Comparison of ENCODE assay signal across 38 cellular contexts in the genomic region with DNA sequence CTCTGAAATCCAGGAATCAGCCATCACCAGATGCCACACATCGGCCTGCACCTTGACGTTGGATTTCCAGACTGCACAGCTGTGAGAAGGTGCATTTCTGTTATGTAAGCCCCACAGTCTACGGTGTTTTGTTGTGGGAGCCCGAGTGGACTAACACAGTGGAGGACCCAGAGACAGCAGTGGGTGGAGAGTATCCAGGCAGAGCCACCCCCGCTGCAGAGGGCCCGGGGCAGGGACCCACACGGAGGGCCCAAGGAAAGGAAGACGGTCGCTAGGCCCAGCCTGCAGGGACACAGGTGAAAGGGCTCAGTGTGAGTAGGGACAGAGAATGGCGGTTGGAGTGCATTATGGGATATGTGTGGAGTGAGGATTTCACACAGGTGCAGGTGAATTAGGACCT.
"Had no signal": no experiment of that assay in that cellular context is flagged by ENCODE, and none has a peak within 500 bp of the region (broad histone marks: within the 10 kb centered on the region; RNA-seq: fewer than 3 reads in every experiment).

No MANE protein-coding gene starts in this region.

- ATAC-seq: activated CD8-positive, alpha-beta memory T cell treated with anti-CD3 and anti-CD28 coated beads, Interleukin-2, amount 10 ng/mL, durations not matched to agents 7 days and 5 days; activated CD8-positive, alpha-beta T cell treated with anti-CD3 and anti-CD28 coated beads, Interleukin-2, amount 10 ng/mL, durations not matched to agents 7 days and 5 days; activated naive CD8-positive, alpha-beta T cell treated with anti-CD3 and anti-CD28 coated beads, Interleukin-2, amount 50 U/mL, for 24 hours had no signal

- H3K9me3 Mint-ChIP-seq: activated naive CD4-positive, alpha-beta T cell treated with anti-CD3 and anti-CD28 coated beads, Interleukin-2, amount 50 U/mL, for 24 hours; activated naive CD8-positive, alpha-beta T cell treated with anti-CD3 and anti-CD28 coated beads, Interleukin-2, amount 10 ng/mL, durations not matched to agents 7 days and 5 days; activated naive CD8-positive, alpha-beta T cell treated with anti-CD3 and anti-CD28 coated beads, Interleukin-2, amount 50 U/mL, for 24 hours; activated T-cell treated with anti-CD3 and anti-CD28 coated beads, Interleukin-2, amount 50 U/mL, for 24 hours; activated T-helper 2 cell treated with anti-CD3 and anti-CD28 coated beads, Interferon-gamma antibody, Interleukin-2, Interleukin-4, amounts not matched to agents 10 μg/mL and 5 μg/mL and 100 μg/mL, durations not matched to agents 14 hours and 24 hours and 36 hours; central memory CD8-positive, alpha-beta T cell; T-helper 1 cell treated with Interleukin-12 subunit alpha and Interleukin-12 subunit beta and Interleukin-4 antibody, amounts not matched to agents 30 μg/mL and 1 μg/mL, for 36 hours; T-helper 2 cell treated with Interferon-gamma antibody and Interleukin-4, amounts not matched to agents 5 μg/mL and 100 μg/mL, for 36 hours had no signal

- H3K4me1 ChIP-seq: ascending aorta had no signal

- H3K4me1 Mint-ChIP-seq: activated B cell treated with CpG ODN at 0.5 μM for 24 hours; activated CD4-positive, alpha-beta memory T cell treated with anti-CD3 and anti-CD28 coated beads, Interleukin-2, amount 10 ng/mL, durations not matched to agents 7 days and 5 days; activated CD4-positive, alpha-beta T cell treated with anti-CD3 and anti-CD28 coated beads, Interleukin-2, amount 10 ng/mL, durations not matched to agents 24 days and 14 days; activated CD8-positive, alpha-beta memory T cell treated with anti-CD3 and anti-CD28 coated beads, Interleukin-2, amount 10 ng/mL, durations not matched to agents 7 days and 5 days; activated naive CD4-positive, alpha-beta T cell treated with anti-CD3 and anti-CD28 coated beads, Interleukin-2, amount 10 ng/mL, durations not matched to agents 7 days and 5 days; activated naive CD4-positive, alpha-beta T cell treated with anti-CD3 and anti-CD28 coated beads, Interleukin-2, amount 50 U/mL, for 24 hours; activated naive CD8-positive, alpha-beta T cell treated with anti-CD3 and anti-CD28 coated beads, Interleukin-2, amount 10 ng/mL, durations not matched to agents 7 days and 5 days; activated naive CD8-positive, alpha-beta T cell treated with anti-CD3 and anti-CD28 coated beads, Interleukin-2, amount 50 U/mL, for 24 hours; brain; central memory CD8-positive, alpha-beta T cell had no signal

- FAIRE-seq: bronchial epithelial cell, TTC549 had no signal

- H3K36me3 Mint-ChIP-seq: activated CD8-positive, alpha-beta memory T cell treated with anti-CD3 and anti-CD28 coated beads, Interleukin-2, amount 10 ng/mL, durations not matched to agents 7 days and 5 days; activated naive CD4-positive, alpha-beta T cell treated with anti-CD3 and anti-CD28 coated beads, Interleukin-2, amount 10 ng/mL, durations not matched to agents 7 days and 5 days; activated naive CD4-positive, alpha-beta T cell treated with anti-CD3 and anti-CD28 coated beads, Interleukin-2, amount 50 U/mL, for 24 hours; activated naive CD8-positive, alpha-beta T cell; activated naive CD8-positive, alpha-beta T cell treated with anti-CD3 and anti-CD28 coated beads, Interleukin-2, amount 10 ng/mL, durations not matched to agents 7 days and 5 days; brain had no signal

- H3K27me3 Mint-ChIP-seq: activated B cell treated with CpG ODN at 0.5 μM for 24 hours; activated CD4-positive, alpha-beta memory T cell treated with anti-CD3 and anti-CD28 coated beads, Interleukin-2, amount 10 ng/mL, durations not matched to agents 7 days and 5 days; activated CD4-positive, alpha-beta T cell treated with anti-CD3 and anti-CD28 coated beads, Interleukin-2, amount 10 ng/mL, durations not matched to agents 24 days and 14 days; activated CD8-positive, alpha-beta memory T cell treated with anti-CD3 and anti-CD28 coated beads, Interleukin-2, amount 10 ng/mL, durations not matched to agents 7 days and 5 days; activated naive CD4-positive, alpha-beta T cell treated with anti-CD3 and anti-CD28 coated beads, Interleukin-2, amount 10 ng/mL, durations not matched to agents 7 days and 5 days; activated naive CD8-positive, alpha-beta T cell treated with anti-CD3 and anti-CD28 coated beads, Interleukin-2, amount 10 ng/mL, durations not matched to agents 7 days and 5 days; activated naive CD8-positive, alpha-beta T cell treated with anti-CD3 and anti-CD28 coated beads, Interleukin-2, amount 50 U/mL, for 24 hours; activated T-cell treated with anti-CD3 and anti-CD28 coated beads, Interleukin-2, amount 50 U/mL, for 24 hours had no signal

- H3K4me3 Mint-ChIP-seq: activated B cell treated with CpG ODN at 0.5 μM for 24 hours; activated CD4-positive, alpha-beta memory T cell treated with anti-CD3 and anti-CD28 coated beads, Interleukin-2, amount 10 ng/mL, durations not matched to agents 7 days and 5 days; activated CD4-positive, alpha-beta T cell treated with anti-CD3 and anti-CD28 coated beads, Interleukin-2, amount 10 ng/mL, durations not matched to agents 24 days and 14 days; activated CD8-positive, alpha-beta memory T cell treated with anti-CD3 and anti-CD28 coated beads, Interleukin-2, amount 10 ng/mL, durations not matched to agents 7 days and 5 days; activated CD8-positive, alpha-beta T cell treated with anti-CD3 and anti-CD28 coated beads, Interleukin-2, amount 10 ng/mL, durations not matched to agents 7 days and 5 days; activated naive CD4-positive, alpha-beta T cell treated with anti-CD3 and anti-CD28 coated beads, Interleukin-2, amount 10 ng/mL, durations not matched to agents 7 days and 5 days; activated naive CD4-positive, alpha-beta T cell treated with anti-CD3 and anti-CD28 coated beads, Interleukin-2, amount 50 U/mL, for 24 hours; activated naive CD8-positive, alpha-beta T cell; activated naive CD8-positive, alpha-beta T cell treated with anti-CD3 and anti-CD28 coated beads, Interleukin-2, amount 10 ng/mL, durations not matched to agents 7 days and 5 days; activated naive CD8-positive, alpha-beta T cell treated with anti-CD3 and anti-CD28 coated beads, Interleukin-2, amount 50 U/mL, for 24 hours; activated T-cell treated with anti-CD3 and anti-CD28 coated beads, Interleukin-2, amount 50 U/mL, for 24 hours; brain; central memory CD8-positive, alpha-beta T cell; T-helper 1 cell treated with Interleukin-12 subunit alpha and Interleukin-12 subunit beta and Interleukin-4 antibody, amounts not matched to agents 30 μg/mL and 1 μg/mL, for 36 hours; T-helper 2 cell treated with Interferon-gamma antibody and Interleukin-4, amounts not matched to agents 5 μg/mL and 100 μg/mL, for 36 hours had no signal

- H3K27ac Mint-ChIP-seq: activated B cell treated with CpG ODN at 0.5 μM for 24 hours; activated CD4-positive, alpha-beta memory T cell treated with anti-CD3 and anti-CD28 coated beads, Interleukin-2, amount 10 ng/mL, durations not matched to agents 7 days and 5 days; activated CD4-positive, alpha-beta T cell treated with anti-CD3 and anti-CD28 coated beads, Interleukin-2, amount 10 ng/mL, durations not matched to agents 24 days and 14 days; activated CD8-positive, alpha-beta memory T cell treated with anti-CD3 and anti-CD28 coated beads, Interleukin-2, amount 10 ng/mL, durations not matched to agents 7 days and 5 days; activated CD8-positive, alpha-beta T cell treated with anti-CD3 and anti-CD28 coated beads, Interleukin-2, amount 10 ng/mL, durations not matched to agents 7 days and 5 days; activated naive CD4-positive, alpha-beta T cell treated with anti-CD3 and anti-CD28 coated beads, Interleukin-2, amount 10 ng/mL, durations not matched to agents 7 days and 5 days; activated naive CD4-positive, alpha-beta T cell treated with anti-CD3 and anti-CD28 coated beads, Interleukin-2, amount 50 U/mL, for 24 hours; activated naive CD8-positive, alpha-beta T cell; activated naive CD8-positive, alpha-beta T cell treated with anti-CD3 and anti-CD28 coated beads, Interleukin-2, amount 10 ng/mL, durations not matched to agents 7 days and 5 days; activated naive CD8-positive, alpha-beta T cell treated with anti-CD3 and anti-CD28 coated beads, Interleukin-2, amount 50 U/mL, for 24 hours; activated T-cell treated with anti-CD3 and anti-CD28 coated beads, Interleukin-2, amount 50 U/mL, for 24 hours; activated T-helper 2 cell treated with anti-CD3 and anti-CD28 coated beads, Interferon-gamma antibody, Interleukin-2, Interleukin-4, amounts not matched to agents 10 μg/mL and 5 μg/mL and 100 μg/mL, durations not matched to agents 14 hours and 24 hours and 36 hours; brain; T-helper 1 cell treated with Interleukin-12 subunit alpha and Interleukin-12 subunit beta and Interleukin-4 antibody, amounts not matched to agents 30 μg/mL and 1 μg/mL, for 36 hours; T-helper 2 cell treated with Interferon-gamma antibody and Interleukin-4, amounts not matched to agents 5 μg/mL and 100 μg/mL, for 36 hours had no signal

- H3K4me3 ChIP-seq: ascending aorta, cardiac muscle cell had no signal

- H3K27me3 ChIP-seq: ascending aorta, cardiac muscle cell had no signal

- H3K27ac ChIP-seq: ascending aorta, cardiac muscle cell, VCaP had no signal

- H3K9me3 ChIP-seq: ascending aorta had no signal

- H3K36me3 ChIP-seq: ascending aorta, cardiac muscle cell had no signal

- DNase-seq: activated B cell treated with CpG ODN at 0.5 μM for 24 hours; activated CD4-positive, alpha-beta memory T cell treated with anti-CD3 and anti-CD28 coated beads, Interleukin-2, amount 10 ng/mL, durations not matched to agents 7 days and 5 days; activated CD4-positive, alpha-beta T cell treated with anti-CD3 and anti-CD28 coated beads for 4 hours; activated CD4-positive, alpha-beta T cell treated with anti-CD3 and anti-CD28 coated beads, Interleukin-2, amount 10 ng/mL, durations not matched to agents 24 days and 14 days; activated CD4-positive, alpha-beta T cell treated with anti-CD3 and anti-CD28 coated beads, Interleukin-2, amount 50 U/mL, for 1 hour; activated CD4-positive, alpha-beta T cell treated with anti-CD3 and anti-CD28 coated beads, Interleukin-2, amount 50 U/mL, for 4 hours; activated CD4-positive, CD25-positive, alpha-beta regulatory T cell treated with anti-CD3 and anti-CD28 coated beads, Interleukin-2, amount 50 U/mL, for 72 hours; activated CD8-positive, alpha-beta memory T cell treated with anti-CD3 and anti-CD28 coated beads for 24 hours; activated CD8-positive, alpha-beta memory T cell treated with anti-CD3 and anti-CD28 coated beads, Interleukin-2, amount 10 ng/mL, durations not matched to agents 7 days and 5 days; activated CD8-positive, alpha-beta memory T cell treated with anti-CD3 and anti-CD28 coated beads, Interleukin-2, amount 50 U/mL, for 48 hours; activated CD8-positive, alpha-beta T cell treated with anti-CD3 and anti-CD28 coated beads, Interleukin-2, amount 10 ng/mL, durations not matched to agents 7 days and 5 days; activated effector memory CD4-positive, alpha-beta T cell treated with Interleukin-2 at 50 U/mL for 16 hours; activated gamma-delta T cell; activated naive CD4-positive, alpha-beta T cell treated with anti-CD3 and anti-CD28 coated beads, Interleukin-2, amount 10 ng/mL, durations not matched to agents 7 days and 5 days; activated naive CD4-positive, alpha-beta T cell treated with Interleukin-2 at 50 U/mL for 16 hours; activated naive CD8-positive, alpha-beta T cell treated with anti-CD3 and anti-CD28 coated beads, Interleukin-2, amount 10 ng/mL, durations not matched to agents 7 days and 5 days; activated naive CD8-positive, alpha-beta T cell treated with anti-CD3 and anti-CD28 coated beads, Interleukin-2, amount 50 U/mL, for 24 hours; activated T-cell treated with anti-CD3 and anti-CD28 coated beads, Interleukin-2, amount 50 U/mL, for 24 hours; activated T-cell treated with anti-CD3 and anti-CD28 coated beads, Interleukin-2, amount 50 U/mL, for 48 hours; amygdala; anterior cingulate cortex; caudate nucleus; cerebellar nuclear complex; T-helper 1 cell; T-helper 2 cell; T-helper 9 cell had no signal
